Comparison of ENCODE assay signal across 9 cellular contexts in genomic region chr2:84302513-84303412, GRCh38.
DNase-seq lines count a peak whose midpoint lies in the region; ATAC-seq and TF ChIP-seq lines count a peak whose summit lies in the region.
"Had no signal": no experiment of that assay in that cellular context is flagged by ENCODE, and none has a peak within 500 bp of the region (broad histone marks: within the 10 kb centered on the region; RNA-seq: fewer than 3 reads in every experiment).

No MANE protein-coding gene starts in this region.

- intact Hi-C loops in Caco-2 (cut with micrococcal nuclease; ENCODE audit: unreplicated experiment) (loop anchor here (1.0 to 2.0 kb wide), 2 partner anchors 226 to 280 kb away; no protein-coding TSS in a partner anchor), esophagus muscularis mucosa (cut with DNase I) (loop anchor here (10.0 kb wide), 1 partner anchor 278 kb away; no protein-coding TSS in a partner anchor), ovary (cut with DNase I) (no loop called here)
- intact Hi-C loops in activated CD4-positive, alpha-beta T cell treated with anti-CD3 and anti-CD28 coated beads for 36 hours (cut with DNase I, micrococcal nuclease) = loop anchor here (1.0 to 2.0 kb wide), 2 partner anchors 280 kb away; no protein-coding TSS in a partner anchor

- H3K4me1 ChIP-seq in Caco-2 (peaks cover 32% of the 10 kb centered on the region), esophagus muscularis mucosa (no peaks in the 10 kb centered on the region), ovary (ENCODE audit: insufficient read depth) (no peaks in the 10 kb centered on the region)

- H3K9me3 Mint-ChIP-seq in Caco-2 (ENCODE audit: unreplicated experiment) (peaks cover 50% of the 10 kb centered on the region), nephron (peaks cover 21% of the 10 kb centered on the region)
- H3K9me3 Mint-ChIP-seq in activated CD4-positive, alpha-beta T cell treated with anti-CD3 and anti-CD28 coated beads for 36 hours (ENCODE audit: low read depth) = peaks cover 13% of the 10 kb centered on the region

- no peak overlapping the region for H3K27ac ChIP-seq in esophagus muscularis mucosa (replicated peaks in 1 of 4)
- H3K27ac ChIP-seq in ovary = no peak overlapping the region

- H3K27me3 ChIP-seq in Caco-2 (replicated peaks; ENCODE audit: control insufficient read depth, insufficient read depth, low read length) (no peaks in the 10 kb centered on the region), esophagus muscularis mucosa (no peaks in the 10 kb centered on the region), ovary (no peaks in the 10 kb centered on the region)

- CTCF ChIA-PET in Caco-2 (lab: Charles Lee) = interaction anchor here (0.6 to 1.0 kb wide), 3 partner anchors 12 to 286 kb away, joined by 3 to 14 read pairs (median 3); no protein-coding TSS in a partner anchor
- CTCF ChIA-PET in activated CD4-positive, alpha-beta T cell treated with anti-CD3 and anti-CD28 coated beads for 36 hours (lab: Charles Lee) = interaction anchor here (0.6 to 3.7 kb wide), 12 partner anchors 9 to 1239 kb away, joined by 3 to 26 read pairs (median 3); no protein-coding TSS in a partner anchor

- no peak for TF ChIP-seq POLR2A in esophagus muscularis mucosa (IDR thresholded peaks at IDR 0.05; ENCODE audit: low read depth)
- TF ChIP-seq POLR2A in ovary (IDR thresholded peaks at IDR 0.05) = no peak

- H3K27me3 Mint-ChIP-seq in Caco-2 (ENCODE audit: insufficient read depth, unreplicated experiment) (no peaks in the 10 kb centered on the region), nephron (ENCODE audit: low read depth) (peaks cover 4% of the 10 kb centered on the region)
- H3K27me3 Mint-ChIP-seq in activated CD4-positive, alpha-beta T cell treated with anti-CD3 and anti-CD28 coated beads for 36 hours = peaks cover 9% of the 10 kb centered on the region

- H3K9me3 ChIP-seq in Caco-2 (peaks cover 17% of the 10 kb centered on the region; the same call in 1 of the 2 replicates), esophagus muscularis mucosa (peaks cover 0 to 5% (median 0%) of the 10 kb centered on the region in 4 donors), ovary (no peaks in the 10 kb centered on the region)

- POLR2A ChIA-PET in Caco-2 (lab: Charles Lee) = no interaction called here
- POLR2A ChIA-PET in activated CD4-positive, alpha-beta T cell treated with anti-CD3 and anti-CD28 coated beads for 36 hours (lab: Charles Lee) = no interaction called here

- H3K36me3 ChIP-seq in Caco-2 (ENCODE audit: control insufficient read depth, insufficient read depth, low read length) (no peaks in the 10 kb centered on the region), esophagus muscularis mucosa (no peaks in the 10 kb centered on the region), ovary (no peaks in the 10 kb centered on the region)

- peaks cover 42% of the 10 kb centered on the region for H3K4me1 Mint-ChIP-seq in Caco-2 (ENCODE audit: low read depth, unreplicated experiment)
- H3K4me1 Mint-ChIP-seq in activated CD4-positive, alpha-beta T cell treated with anti-CD3 and anti-CD28 coated beads for 36 hours = no peaks in the 10 kb centered on the region
- H3K4me1 Mint-ChIP-seq in nephron = no peaks in the 10 kb centered on the region

- no peak overlapping the region for H3K4me3 ChIP-seq in Caco-2 (ENCODE audit: low read depth, low read length)
- H3K4me3 ChIP-seq in esophagus muscularis mucosa = no peak overlapping the region
- no peak overlapping the region for H3K4me3 ChIP-seq in ovary

- DNase-seq in Caco-2 (peak; percentile 66 to 69), NCI-H2107 (lab: John Stamatoyannopoulos, UW) (peak; percentile 5), esophagus muscularis mucosa (ENCODE audit: extremely low spot score) (no peak), ovary (no peak)
- DNase-seq in activated CD4-positive, alpha-beta T cell treated with anti-CD3 and anti-CD28 coated beads for 36 hours = peak; percentile 59

- no peak for TF ChIP-seq EP300 in esophagus muscularis mucosa (IDR thresholded peaks at IDR 0.05)
- TF ChIP-seq EP300 in ovary (IDR thresholded peaks at IDR 0.05) = no peak

- peak; percentile 99 for ATAC-seq in GM18870 (IDR thresholded peaks at IDR 0.05; ENCODE audit: unreplicated experiment)
- ATAC-seq in HG02981 (IDR thresholded peaks at IDR 0.05; ENCODE audit: unreplicated experiment) = peak; percentile 96
- ATAC-seq in activated CD4-positive, alpha-beta T cell treated with anti-CD3 and anti-CD28 coated beads for 36 hours = peak; percentile 81

- peak; percentile 57 to 66 for TF ChIP-seq CTCF in Caco-2 (IDR thresholded peaks at IDR 0.05; ENCODE audit: insufficient read depth in 1 of 2, low read depth in 1 of 2, low read length in 1 of 2, severe bottlenecking in 1 of 2, unreplicated experiment in 1 of 2)
- TF ChIP-seq CTCF in esophagus muscularis mucosa (IDR thresholded peaks at IDR 0.05) = peak; percentile 44 to 78 (median 53)
- TF ChIP-seq CTCF in nephron (IDR thresholded peaks at IDR 0.05; ENCODE audit: unreplicated experiment in 3 of 3) = peak; percentile 80 to 85 (median 84)
- no peak for TF ChIP-seq CTCF in ovary (IDR thresholded peaks at IDR 0.05)

- no peak overlapping the region for H3K4me3 Mint-ChIP-seq in Caco-2 (ENCODE audit: unreplicated experiment)
- no peak overlapping the region for H3K4me3 Mint-ChIP-seq in activated CD4-positive, alpha-beta T cell treated with anti-CD3 and anti-CD28 coated beads for 36 hours
- H3K4me3 Mint-ChIP-seq in nephron = no peak overlapping the region
- H3K4me3 Mint-ChIP-seq: stimulated activated naive CD8-positive, alpha-beta T cell treated with anti-CD3 and anti-CD28 coated beads, Interleukin-15, Interleukin-2, amounts not matched to agents 100 ng/mL and 50 ng/mL, for 24 hours had no signal

- no TSS peak for BruUV-seq in Caco-2 (replicated peaks; lab: Mats Ljungman, UMichigan)

- 57% methylated on average over 3 of the region's 3 CpGs for WGBS in esophagus muscularis mucosa
- WGBS in ovary, 3 donors = 41 to 46% (median 44%) methylated on average over 3 of the region's 3 CpGs

- no peaks in the 10 kb centered on the region for H3K36me3 Mint-ChIP-seq in Caco-2 (ENCODE audit: insufficient read depth, unreplicated experiment)
- H3K36me3 Mint-ChIP-seq in activated CD4-positive, alpha-beta T cell treated with anti-CD3 and anti-CD28 coated beads for 36 hours (ENCODE audit: low read depth) = no peaks in the 10 kb centered on the region
- peaks cover 9% of the 10 kb centered on the region for H3K36me3 Mint-ChIP-seq in nephron (ENCODE audit: low read depth)

- H3K27ac Mint-ChIP-seq in Caco-2 (ENCODE audit: unreplicated experiment) = no peak overlapping the region
- no peak overlapping the region for H3K27ac Mint-ChIP-seq in activated CD4-positive, alpha-beta T cell treated with anti-CD3 and anti-CD28 coated beads for 36 hours
- H3K27ac Mint-ChIP-seq in nephron = no peak overlapping the region
- H3K27ac Mint-ChIP-seq: stimulated activated naive CD8-positive, alpha-beta T cell treated with anti-CD3 and anti-CD28 coated beads, Interleukin-15, Interleukin-2, amounts not matched to agents 100 ng/mL and 50 ng/mL, for 24 hours had no signal

Comparison
In these comparisons a context has a peak if more than half of its experiments do, and no peak if none do; other contexts are left out.
1. DNase-seq: peak in Caco-2 (2 of 2), NCI-H2107 (single experiment) and activated CD4-positive, alpha-beta T cell treated with anti-CD3 and anti-CD28 coated beads for 36 hours (single experiment); none in esophagus muscularis mucosa (single experiment) and ovary (0 of 5).
2. CTCF ChIP-seq: peak in Caco-2 (2 of 2), esophagus muscularis mucosa (3 of 3) and nephron (3 of 3); none in ovary (0 of 3).
3. intact Hi-C loops: an anchor here in Caco-2 (1.0 to 2.0 kb wide), activated CD4-positive, alpha-beta T cell treated with anti-CD3 and anti-CD28 coated beads for 36 hours (1.0 to 2.0 kb wide) and esophagus muscularis mucosa (10.0 kb wide); none called in ovary.
4. Peak in every context shown above with its lines, with median percentiles within 50 percentile points of each other: ATAC-seq.